ENCODE assay signal across 17 cellular contexts in the genomic region with DNA sequence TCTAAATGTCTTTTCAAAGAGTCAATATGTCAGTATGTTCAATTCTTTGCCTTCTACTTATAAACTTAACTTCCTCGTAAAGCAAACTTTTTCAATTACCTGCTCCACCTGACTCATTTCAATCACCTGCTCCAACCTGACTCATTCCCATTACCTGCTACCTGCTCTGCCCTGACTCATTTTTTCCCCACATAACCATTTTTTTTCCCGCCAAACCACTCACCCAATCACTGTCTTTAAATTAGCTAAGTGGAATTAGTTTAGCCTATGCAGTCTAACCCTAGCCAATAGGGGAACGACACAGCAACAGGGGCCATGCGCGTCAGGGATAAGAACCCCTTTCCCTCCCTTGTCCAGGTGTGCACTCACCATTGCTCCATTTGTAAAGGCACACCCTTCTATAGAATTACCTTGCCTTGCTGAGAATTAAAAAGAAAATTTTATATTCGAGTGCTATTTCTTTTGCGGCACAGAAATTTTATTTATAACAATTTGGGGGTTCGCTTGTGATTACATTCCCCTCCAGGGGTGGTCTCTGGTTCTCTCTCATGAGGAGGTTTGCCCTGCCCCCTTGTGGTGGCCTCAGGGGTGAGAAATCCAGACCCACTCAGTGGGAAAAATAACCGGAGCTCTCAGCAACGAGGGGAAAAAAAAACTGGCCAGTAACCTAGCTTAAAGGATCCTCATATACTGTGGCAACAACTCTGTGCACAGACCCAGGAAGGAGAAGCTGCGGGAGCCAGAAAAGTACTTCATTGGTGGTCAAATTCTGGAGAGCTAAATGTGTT.
DNase-seq lines count a peak whose midpoint lies in the region; ATAC-seq and TF ChIP-seq lines count a peak whose summit lies in the region.
"Had no signal": no experiment of that assay in that cellular context is flagged by ENCODE, and none has a peak within 500 bp of the region (broad histone marks: within the 10 kb centered on the region; RNA-seq: fewer than 3 reads in every experiment).

No MANE protein-coding gene starts in this region.

- no peaks in the 10 kb centered on the region for H3K36me3 Mint-ChIP-seq in chondrocyte (ENCODE audit: low read depth)
- H3K36me3 Mint-ChIP-seq in neural crest cell (ENCODE audit: low read depth), result peaks cover 8% of the 10 kb centered on the region

- H3K79me2 ChIP-seq in Loucy (ENCODE audit: insufficient read depth, low read length) (no peaks in the 10 kb centered on the region), hepatocyte (no peaks in the 10 kb centered on the region)

- H3K27ac Mint-ChIP-seq in chondrocyte (ENCODE audit: unreplicated experiment), result no peak overlapping the region
- no peak overlapping the region for H3K27ac Mint-ChIP-seq in neural crest cell (ENCODE audit: unreplicated experiment)
- H3K27ac Mint-ChIP-seq: T-helper 1 cell treated with Interleukin-12 subunit alpha and Interleukin-12 subunit beta and Interleukin-4 antibody, amounts not matched to agents 30 μg/mL and 1 μg/mL, for 36 hours had no signal

- no peaks in the 10 kb centered on the region for H3K9me3 ChIP-seq in BE2C
- H3K9me3 ChIP-seq in Loucy (ENCODE audit: insufficient read depth, low read depth, low read length), result no peaks in the 10 kb centered on the region
- no peaks in the 10 kb centered on the region for H3K9me3 ChIP-seq in hepatocyte (ENCODE audit: low read depth)

- H3K27me3 ChIP-seq in BE2C (no peaks in the 10 kb centered on the region), Loucy (ENCODE audit: insufficient read depth, low read length, poor library complexity, severe bottlenecking) (no peaks in the 10 kb centered on the region), hepatocyte (no peaks in the 10 kb centered on the region)
- H3K27me3 ChIP-seq: BLaER1 had no signal

- TF ChIP-seq CTCF in BE2C (IDR thresholded peaks at IDR 0.05; ENCODE audit: low read depth, low read length) (peak; percentile 25; the same call in 1 of the 2 replicates), Loucy (conservative IDR thresholded peaks at IDR 0.05; ENCODE audit: low read length) (peak; percentile 55), chondrocyte (IDR thresholded peaks at IDR 0.05) (peak; percentile 13), neural crest cell (conservative IDR thresholded peaks at IDR 0.05) (peak; percentile 49), hepatocyte (IDR thresholded peaks at IDR 0.05; ENCODE audit: poor library complexity) (no peak)

- H3K36me3 ChIP-seq in BE2C, result no peaks in the 10 kb centered on the region
- H3K36me3 ChIP-seq in Loucy (ENCODE audit: insufficient read depth, low read length), result no peaks in the 10 kb centered on the region
- no peaks in the 10 kb centered on the region for H3K36me3 ChIP-seq in hepatocyte (replicated peaks; ENCODE audit: insufficient read depth, low read depth)

- H3K4me1 ChIP-seq in BE2C (no peaks in the 10 kb centered on the region), Loucy (ENCODE audit: insufficient read depth, low read length, poor library complexity, severe bottlenecking) (no peaks in the 10 kb centered on the region), hepatocyte (ENCODE audit: insufficient read depth) (no peaks in the 10 kb centered on the region)

- DNase-seq in BE2C (peak; percentile 21), chondrocyte (ENCODE audit: low spot score) (no peak), neural crest cell (ENCODE audit: low read depth, low spot score) (peak; percentile 26), hepatocyte (ENCODE audit: low spot score) (no peak), amniotic stem cell (lab: John Stamatoyannopoulos, UW) (no peak), NCI-H1694 treated with DMSO at 0.1 percent for 48 hours (lab: John Stamatoyannopoulos, UW) (no peak)
- DNase-seq: activated CD4-positive, alpha-beta T cell treated with anti-CD3 and anti-CD28 coated beads, Interleukin-2, amount 50 U/mL, for 4 hours; activated naive CD4-positive, alpha-beta T cell treated with anti-CD3 and anti-CD28 coated beads, Interleukin-2, amount 50 U/mL, for 16 hours; left cardiac atrium; MV-4-11; NCI-H526 treated with DMSO at 0.1 percent for 48 hours; nephron progenitor cell; stimulated activated CD4-positive, alpha-beta T cell treated with anti-CD3 and anti-CD28 coated beads, Interleukin-15, amount 100 ng/mL, for 24 hours had no signal

- H4K20me1 ChIP-seq in Loucy (ENCODE audit: insufficient read depth, low read length, poor library complexity, severe bottlenecking) (no peaks in the 10 kb centered on the region), hepatocyte (ENCODE audit: insufficient read depth, poor library complexity, severe bottlenecking) (no peaks in the 10 kb centered on the region)
- H4K20me1 ChIP-seq: BLaER1 had no signal

- no peak for ATAC-seq in GM18505 (IDR thresholded peaks at IDR 0.05; ENCODE audit: unreplicated experiment)
- ATAC-seq: left cardiac atrium had no signal

- WGBS in hepatocyte (ENCODE audit: low lambda C conversion rate, missing lambda C conversion rate), result 70% methylated on average over 11 of the region's 11 CpGs

- H3K4me3 Mint-ChIP-seq in chondrocyte (ENCODE audit: unreplicated experiment) (no peak overlapping the region), neural crest cell (no peak overlapping the region)
- H3K4me3 Mint-ChIP-seq: nephron progenitor cell; T-helper 1 cell treated with Interleukin-12 subunit alpha and Interleukin-12 subunit beta and Interleukin-4 antibody, amounts not matched to agents 30 μg/mL and 1 μg/mL, for 36 hours had no signal

- no peak for TF ChIP-seq POLR2A in GM18505 (IDR thresholded peaks at IDR 0.05; ENCODE audit: borderline replicate concordance, extremely low read depth, insufficient read depth, insufficient read length)

- H3K27me3 Mint-ChIP-seq in chondrocyte (ENCODE audit: low read depth) (no peaks in the 10 kb centered on the region), neural crest cell (ENCODE audit: low read depth) (no peaks in the 10 kb centered on the region)

- H3F3A ChIP-seq in Loucy (ENCODE audit: low read depth), result no peaks in the 10 kb centered on the region

- H3K27ac ChIP-seq in hepatocyte, result no peak overlapping the region
- H3K27ac ChIP-seq: BLaER1 had no signal

- H3K4me3 ChIP-seq in BE2C (ENCODE audit: low read depth, low read length), result no peak overlapping the region
- no peak overlapping the region for H3K4me3 ChIP-seq in Loucy (ENCODE audit: low read length, poor library complexity, severe bottlenecking)
- H3K4me3 ChIP-seq in hepatocyte, result no peak overlapping the region
- H3K4me3 ChIP-seq: BLaER1 had no signal

- H3K4me1 Mint-ChIP-seq in chondrocyte (ENCODE audit: low read depth), result no peaks in the 10 kb centered on the region
- H3K4me1 Mint-ChIP-seq in neural crest cell, result no peaks in the 10 kb centered on the region

- H3K9me3 Mint-ChIP-seq in chondrocyte (ENCODE audit: low read depth) (peaks cover 64% of the 10 kb centered on the region), neural crest cell (peaks cover 7% of the 10 kb centered on the region)

- H3K9ac ChIP-seq in Loucy (ENCODE audit: low read depth, low read length, poor library complexity, severe bottlenecking), result no peak overlapping the region
- H3K9ac ChIP-seq: BLaER1 had no signal

- H3K4me2 ChIP-seq in Loucy (ENCODE audit: low read depth, low read length, poor library complexity, severe bottlenecking) (no peak overlapping the region), hepatocyte (no peak overlapping the region)
- H3K4me2 ChIP-seq: BLaER1 had no signal

- H2AFZ ChIP-seq in Loucy (ENCODE audit: low read length) (no peak overlapping the region), hepatocyte (no peak overlapping the region)

- H3K9me2 ChIP-seq in Loucy (replicated peaks; ENCODE audit: low read depth, low read length) (no peaks in the 10 kb centered on the region), hepatocyte (replicated peaks; ENCODE audit: insufficient read depth) (no peaks in the 10 kb centered on the region)

Comparison
In these comparisons a context has a peak if more than half of its experiments do, and no peak if none do; other contexts are left out.
1. DNase-seq: peak in BE2C (single experiment) and neural crest cell (single experiment); none in chondrocyte (single experiment), hepatocyte (single experiment), amniotic stem cell (single experiment) and NCI-H1694 treated with DMSO at 0.1 percent for 48 hours (single experiment).